1 cellular context compared by ENCODE assay signal in the genomic region with DNA sequence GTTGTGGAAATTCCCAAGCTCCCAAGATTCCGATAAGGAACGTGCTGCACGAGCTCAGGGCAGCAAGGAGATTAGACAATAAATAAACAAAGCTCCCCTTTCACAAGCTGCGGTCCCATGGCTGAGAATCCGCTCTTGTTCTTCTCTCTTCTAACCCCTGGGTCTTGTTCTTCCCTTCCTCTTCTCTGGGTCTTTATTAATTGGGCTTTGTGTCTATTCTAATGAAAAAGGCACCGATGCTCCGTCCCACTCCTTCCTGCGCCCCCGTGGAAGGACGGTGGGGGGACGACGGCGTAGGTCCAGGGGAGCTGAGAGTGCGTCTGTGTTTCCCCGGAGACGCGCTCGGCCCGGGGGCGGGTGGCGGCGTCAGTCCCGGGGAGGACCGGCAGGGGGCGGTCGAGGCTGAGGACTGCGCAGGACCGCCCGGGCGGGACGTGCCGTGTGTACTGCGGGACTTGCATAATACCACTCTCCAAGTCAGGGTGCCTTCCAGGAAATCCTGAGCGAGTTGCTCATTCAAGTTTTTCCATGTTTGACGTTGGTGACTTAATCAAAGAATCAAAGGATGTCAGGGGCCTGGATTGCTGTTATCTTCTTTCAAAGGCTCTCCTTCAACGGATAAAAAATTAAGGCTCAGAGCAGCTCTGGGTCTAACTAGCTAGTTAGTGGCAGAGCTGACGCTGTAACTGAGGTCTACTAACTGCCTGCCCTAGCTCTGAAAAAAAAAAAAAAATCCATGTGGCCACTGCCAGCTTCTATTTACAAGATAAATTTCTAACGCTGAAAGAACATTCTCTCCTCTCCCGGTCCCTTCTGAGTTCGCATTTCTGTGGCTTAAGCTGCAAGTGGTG.
TF ChIP-seq lines count a peak whose summit lies in the region.

No MANE protein-coding gene starts in this region.

TF ChIP-seq in K562, 482 proteins besides CTCF, POLR2A, EP300 and RAD21 (continued from another document and continues in another):
- TF ChIP-seq TCFL5 (CRISPR knock-in tag; conservative IDR thresholded peaks at IDR 0.05) (no peak), NELFE (IDR thresholded peaks at IDR 0.05; ENCODE audit: insufficient read depth, insufficient read length) (no peak), CCAR2 (IDR thresholded peaks at IDR 0.05; ENCODE audit: low read depth, low read length) (no peak), NFIX (CRISPR knock-in tag; IDR thresholded peaks at IDR 0.05; ENCODE audit: low read depth) (no peak), U2AF2 (optimal IDR thresholded peaks at IDR 0.05; ENCODE audit: low read depth, low read length) (no peak), PCBP1 (IDR thresholded peaks at IDR 0.05; ENCODE audit: low read depth, low read length, poor library complexity, severe bottlenecking) (no peak), E2F3 (CRISPR knock-in tag; IDR thresholded peaks at IDR 0.05) (no peak), YY1 (IDR thresholded peaks at IDR 0.05; ENCODE audit: borderline replicate concordance in 1 of 3, control insufficient read depth in 1 of 3, extremely low read depth in 1 of 3, insufficient read depth in 3 of 3, insufficient read length in 1 of 3, insufficient replicate concordance in 2 of 3, low read depth in 1 of 3, low read length in 2 of 3) (no peak), HEY1 (CRISPR knock-in tag; IDR thresholded peaks at IDR 0.05; ENCODE audit: borderline replicate concordance) (no peak), POLR2AphosphoS2 (IDR thresholded peaks at IDR 0.05; ENCODE audit: low read length) (no peak), ZBTB7A (IDR thresholded peaks at IDR 0.05; ENCODE audit: borderline replicate concordance, control insufficient read depth, low read depth, low read length) (no peak), ZNF175 (CRISPR knock-in tag; IDR thresholded peaks at IDR 0.05; ENCODE audit: low read depth) (no peak), CBFA2T3 (IDR thresholded peaks at IDR 0.05) (no peak), GTF2A2 (tag; IDR thresholded peaks at IDR 0.05) (no peak), CHD4 (IDR thresholded peaks at IDR 0.05; ENCODE audit: insufficient read depth, insufficient replicate concordance, low read depth, low read length, poor library complexity, severe bottlenecking) (no peak), RCOR1 (IDR thresholded peaks at IDR 0.05; ENCODE audit: borderline replicate concordance in 1 of 2, low read depth in 2 of 2, low read length in 2 of 2) (peak in 1 of 2 experiments; percentile 74; a peak in 1 of 4 replicates), NCOA6 (IDR thresholded peaks at IDR 0.05) (no peak), KLF1 (tag; IDR thresholded peaks at IDR 0.05) (no peak), LCOR (CRISPR knock-in tag; IDR thresholded peaks at IDR 0.05) (no peak), HNRNPK (IDR thresholded peaks at IDR 0.05; ENCODE audit: low read depth, low read length, poor library complexity, severe bottlenecking) (no peak), MAZ (CRISPR knock-in tag; conservative IDR thresholded peaks at IDR 0.05 in 1 of 2, IDR thresholded peaks at IDR 0.05 in 1 of 2) (peak in 1 of 2 experiments; percentile 91; a peak in 3 of 4 replicates), RBM34 (IDR thresholded peaks at IDR 0.05; ENCODE audit: borderline replicate concordance, insufficient read depth, low read length) (no peak), ETV5 (CRISPR knock-in tag; IDR thresholded peaks at IDR 0.05; ENCODE audit: low read depth) (peak; percentile 66; the same call in 1 of the 2 replicates), MBD2 (IDR thresholded peaks at IDR 0.05; ENCODE audit: borderline replicate concordance, low read depth) (no peak), ZNF589 (CRISPR knock-in tag; IDR thresholded peaks at IDR 0.05; ENCODE audit: low read depth) (no peak), ZNF239 (CRISPR knock-in tag; IDR thresholded peaks at IDR 0.05) (no peak), ZNF232 (CRISPR knock-in tag; IDR thresholded peaks at IDR 0.05) (no peak), ZNF354B (CRISPR knock-in tag; IDR thresholded peaks at IDR 0.05) (no peak), HCFC1 (IDR thresholded peaks at IDR 0.05; ENCODE audit: low read depth, low read length) (no peak), PHB (CRISPR knock-in tag; IDR thresholded peaks at IDR 0.05) (no peak), ZFPM2 (CRISPR knock-in tag; IDR thresholded peaks at IDR 0.05) (no peak), ZNF140 (CRISPR knock-in tag; IDR thresholded peaks at IDR 0.05) (no peak)
- TF ChIP-seq, protein P1, sequence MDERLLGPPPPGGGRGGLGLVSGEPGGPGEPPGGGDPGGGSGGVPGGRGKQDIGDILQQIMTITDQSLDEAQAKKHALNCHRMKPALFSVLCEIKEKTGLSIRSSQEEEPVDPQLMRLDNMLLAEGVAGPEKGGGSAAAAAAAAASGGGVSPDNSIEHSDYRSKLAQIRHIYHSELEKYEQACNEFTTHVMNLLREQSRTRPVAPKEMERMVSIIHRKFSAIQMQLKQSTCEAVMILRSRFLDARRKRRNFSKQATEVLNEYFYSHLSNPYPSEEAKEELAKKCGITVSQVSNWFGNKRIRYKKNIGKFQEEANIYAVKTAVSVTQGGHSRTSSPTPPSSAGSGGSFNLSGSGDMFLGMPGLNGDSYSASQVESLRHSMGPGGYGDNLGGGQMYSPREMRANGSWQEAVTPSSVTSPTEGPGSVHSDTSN (CRISPR knock-in tag; IDR thresholded peaks at IDR 0.05; ENCODE audit: low read depth): no peak
- TF ChIP-seq, protein P1 (tag; conservative IDR thresholded peaks at IDR 0.05; ENCODE audit: low read depth): no peak
- TF ChIP-seq, protein P2, sequence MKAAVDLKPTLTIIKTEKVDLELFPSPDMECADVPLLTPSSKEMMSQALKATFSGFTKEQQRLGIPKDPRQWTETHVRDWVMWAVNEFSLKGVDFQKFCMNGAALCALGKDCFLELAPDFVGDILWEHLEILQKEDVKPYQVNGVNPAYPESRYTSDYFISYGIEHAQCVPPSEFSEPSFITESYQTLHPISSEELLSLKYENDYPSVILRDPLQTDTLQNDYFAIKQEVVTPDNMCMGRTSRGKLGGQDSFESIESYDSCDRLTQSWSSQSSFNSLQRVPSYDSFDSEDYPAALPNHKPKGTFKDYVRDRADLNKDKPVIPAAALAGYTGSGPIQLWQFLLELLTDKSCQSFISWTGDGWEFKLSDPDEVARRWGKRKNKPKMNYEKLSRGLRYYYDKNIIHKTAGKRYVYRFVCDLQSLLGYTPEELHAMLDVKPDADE (conservative IDR thresholded peaks at IDR 0.05; ENCODE audit: control insufficient read depth, low read depth, low read length): no peak
- TF ChIP-seq, protein P3, sequence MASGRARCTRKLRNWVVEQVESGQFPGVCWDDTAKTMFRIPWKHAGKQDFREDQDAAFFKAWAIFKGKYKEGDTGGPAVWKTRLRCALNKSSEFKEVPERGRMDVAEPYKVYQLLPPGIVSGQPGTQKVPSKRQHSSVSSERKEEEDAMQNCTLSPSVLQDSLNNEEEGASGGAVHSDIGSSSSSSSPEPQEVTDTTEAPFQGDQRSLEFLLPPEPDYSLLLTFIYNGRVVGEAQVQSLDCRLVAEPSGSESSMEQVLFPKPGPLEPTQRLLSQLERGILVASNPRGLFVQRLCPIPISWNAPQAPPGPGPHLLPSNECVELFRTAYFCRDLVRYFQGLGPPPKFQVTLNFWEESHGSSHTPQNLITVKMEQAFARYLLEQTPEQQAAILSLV (tag; IDR thresholded peaks at IDR 0.05): no peak
- TF ChIP-seq, protein P4, sequence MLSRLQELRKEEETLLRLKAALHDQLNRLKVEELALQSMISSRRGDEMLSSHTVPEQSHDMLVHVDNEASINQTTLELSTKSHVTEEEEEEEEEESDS (CRISPR knock-in tag; IDR thresholded peaks at IDR 0.05): no peak
- TF ChIP-seq, protein P5, sequence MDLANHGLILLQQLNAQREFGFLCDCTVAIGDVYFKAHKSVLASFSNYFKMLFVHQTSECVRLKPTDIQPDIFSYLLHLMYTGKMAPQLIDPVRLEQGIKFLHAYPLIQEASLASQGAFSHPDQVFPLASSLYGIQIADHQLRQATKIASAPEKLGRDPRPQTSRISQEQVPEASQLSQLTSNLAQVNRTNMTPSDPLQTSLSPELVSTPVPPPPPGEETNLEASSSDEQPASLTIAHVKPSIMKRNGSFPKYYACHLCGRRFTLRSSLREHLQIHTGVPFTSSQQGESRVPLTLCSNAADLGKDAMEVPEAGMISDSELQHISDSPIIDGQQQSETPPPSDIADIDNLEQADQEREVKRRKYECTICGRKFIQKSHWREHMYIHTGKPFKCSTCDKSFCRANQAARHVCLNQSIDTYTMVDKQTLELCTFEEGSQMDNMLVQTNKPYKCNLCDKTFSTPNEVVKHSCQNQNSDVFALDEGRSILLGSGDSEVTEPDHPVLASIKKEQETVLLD (IDR thresholded peaks at IDR 0.05): no peak
- TF ChIP-seq, protein P6, sequence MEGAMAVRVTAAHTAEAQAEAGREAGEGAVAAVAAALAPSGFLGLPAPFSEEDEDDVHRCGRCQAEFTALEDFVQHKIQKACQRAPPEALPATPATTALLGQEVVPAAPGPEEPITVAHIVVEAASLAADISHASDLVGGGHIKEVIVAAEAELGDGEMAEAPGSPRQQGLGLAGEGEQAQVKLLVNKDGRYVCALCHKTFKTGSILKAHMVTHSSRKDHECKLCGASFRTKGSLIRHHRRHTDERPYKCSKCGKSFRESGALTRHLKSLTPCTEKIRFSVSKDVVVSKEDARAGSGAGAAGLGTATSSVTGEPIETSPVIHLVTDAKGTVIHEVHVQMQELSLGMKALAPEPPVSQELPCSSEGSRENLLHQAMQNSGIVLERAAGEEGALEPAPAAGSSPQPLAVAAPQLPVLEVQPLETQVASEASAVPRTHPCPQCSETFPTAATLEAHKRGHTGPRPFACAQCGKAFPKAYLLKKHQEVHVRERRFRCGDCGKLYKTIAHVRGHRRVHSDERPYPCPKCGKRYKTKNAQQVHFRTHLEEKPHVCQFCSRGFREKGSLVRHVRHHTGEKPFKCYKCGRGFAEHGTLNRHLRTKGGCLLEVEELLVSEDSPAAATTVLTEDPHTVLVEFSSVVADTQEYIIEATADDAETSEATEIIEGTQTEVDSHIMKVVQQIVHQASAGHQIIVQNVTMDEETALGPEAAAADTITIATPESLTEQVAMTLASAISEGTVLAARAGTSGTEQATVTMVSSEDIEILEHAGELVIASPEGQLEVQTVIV (CRISPR knock-in tag; IDR thresholded peaks at IDR 0.05; ENCODE audit: borderline replicate concordance): no peak
- TF ChIP-seq, protein P7, sequence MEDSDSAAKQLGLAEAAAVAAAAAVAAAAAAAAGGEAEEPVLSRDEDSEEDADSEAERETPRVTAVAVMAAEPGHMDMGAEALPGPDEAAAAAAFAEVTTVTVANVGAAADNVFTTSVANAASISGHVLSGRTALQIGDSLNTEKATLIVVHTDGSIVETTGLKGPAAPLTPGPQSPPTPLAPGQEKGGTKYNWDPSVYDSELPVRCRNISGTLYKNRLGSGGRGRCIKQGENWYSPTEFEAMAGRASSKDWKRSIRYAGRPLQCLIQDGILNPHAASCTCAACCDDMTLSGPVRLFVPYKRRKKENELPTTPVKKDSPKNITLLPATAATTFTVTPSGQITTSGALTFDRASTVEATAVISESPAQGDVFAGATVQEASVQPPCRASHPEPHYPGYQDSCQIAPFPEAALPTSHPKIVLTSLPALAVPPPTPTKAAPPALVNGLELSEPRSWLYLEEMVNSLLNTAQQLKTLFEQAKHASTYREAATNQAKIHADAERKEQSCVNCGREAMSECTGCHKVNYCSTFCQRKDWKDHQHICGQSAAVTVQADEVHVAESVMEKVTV (CRISPR knock-in tag; IDR thresholded peaks at IDR 0.05): peak; percentile 75
- TF ChIP-seq, protein P8, sequence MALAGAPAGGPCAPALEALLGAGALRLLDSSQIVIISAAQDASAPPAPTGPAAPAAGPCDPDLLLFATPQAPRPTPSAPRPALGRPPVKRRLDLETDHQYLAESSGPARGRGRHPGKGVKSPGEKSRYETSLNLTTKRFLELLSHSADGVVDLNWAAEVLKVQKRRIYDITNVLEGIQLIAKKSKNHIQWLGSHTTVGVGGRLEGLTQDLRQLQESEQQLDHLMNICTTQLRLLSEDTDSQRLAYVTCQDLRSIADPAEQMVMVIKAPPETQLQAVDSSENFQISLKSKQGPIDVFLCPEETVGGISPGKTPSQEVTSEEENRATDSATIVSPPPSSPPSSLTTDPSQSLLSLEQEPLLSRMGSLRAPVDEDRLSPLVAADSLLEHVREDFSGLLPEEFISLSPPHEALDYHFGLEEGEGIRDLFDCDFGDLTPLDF (CRISPR knock-in tag; IDR thresholded peaks at IDR 0.05): no peak
- TF ChIP-seq, protein P9, sequence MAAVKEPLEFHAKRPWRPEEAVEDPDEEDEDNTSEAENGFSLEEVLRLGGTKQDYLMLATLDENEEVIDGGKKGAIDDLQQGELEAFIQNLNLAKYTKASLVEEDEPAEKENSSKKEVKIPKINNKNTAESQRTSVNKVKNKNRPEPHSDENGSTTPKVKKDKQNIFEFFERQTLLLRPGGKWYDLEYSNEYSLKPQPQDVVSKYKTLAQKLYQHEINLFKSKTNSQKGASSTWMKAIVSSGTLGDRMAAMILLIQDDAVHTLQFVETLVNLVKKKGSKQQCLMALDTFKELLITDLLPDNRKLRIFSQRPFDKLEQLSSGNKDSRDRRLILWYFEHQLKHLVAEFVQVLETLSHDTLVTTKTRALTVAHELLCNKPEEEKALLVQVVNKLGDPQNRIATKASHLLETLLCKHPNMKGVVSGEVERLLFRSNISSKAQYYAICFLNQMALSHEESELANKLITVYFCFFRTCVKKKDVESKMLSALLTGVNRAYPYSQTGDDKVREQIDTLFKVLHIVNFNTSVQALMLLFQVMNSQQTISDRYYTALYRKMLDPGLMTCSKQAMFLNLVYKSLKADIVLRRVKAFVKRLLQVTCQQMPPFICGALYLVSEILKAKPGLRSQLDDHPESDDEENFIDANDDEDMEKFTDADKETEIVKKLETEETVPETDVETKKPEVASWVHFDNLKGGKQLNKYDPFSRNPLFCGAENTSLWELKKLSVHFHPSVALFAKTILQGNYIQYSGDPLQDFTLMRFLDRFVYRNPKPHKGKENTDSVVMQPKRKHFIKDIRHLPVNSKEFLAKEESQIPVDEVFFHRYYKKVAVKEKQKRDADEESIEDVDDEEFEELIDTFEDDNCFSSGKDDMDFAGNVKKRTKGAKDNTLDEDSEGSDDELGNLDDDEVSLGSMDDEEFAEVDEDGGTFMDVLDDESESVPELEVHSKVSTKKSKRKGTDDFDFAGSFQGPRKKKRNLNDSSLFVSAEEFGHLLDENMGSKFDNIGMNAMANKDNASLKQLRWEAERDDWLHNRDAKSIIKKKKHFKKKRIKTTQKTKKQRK (IDR thresholded peaks at IDR 0.05; ENCODE audit: borderline replicate concordance, low read depth, low read length): no peak
